ENCODE assay signal across 8 cellular contexts in the genomic region with DNA sequence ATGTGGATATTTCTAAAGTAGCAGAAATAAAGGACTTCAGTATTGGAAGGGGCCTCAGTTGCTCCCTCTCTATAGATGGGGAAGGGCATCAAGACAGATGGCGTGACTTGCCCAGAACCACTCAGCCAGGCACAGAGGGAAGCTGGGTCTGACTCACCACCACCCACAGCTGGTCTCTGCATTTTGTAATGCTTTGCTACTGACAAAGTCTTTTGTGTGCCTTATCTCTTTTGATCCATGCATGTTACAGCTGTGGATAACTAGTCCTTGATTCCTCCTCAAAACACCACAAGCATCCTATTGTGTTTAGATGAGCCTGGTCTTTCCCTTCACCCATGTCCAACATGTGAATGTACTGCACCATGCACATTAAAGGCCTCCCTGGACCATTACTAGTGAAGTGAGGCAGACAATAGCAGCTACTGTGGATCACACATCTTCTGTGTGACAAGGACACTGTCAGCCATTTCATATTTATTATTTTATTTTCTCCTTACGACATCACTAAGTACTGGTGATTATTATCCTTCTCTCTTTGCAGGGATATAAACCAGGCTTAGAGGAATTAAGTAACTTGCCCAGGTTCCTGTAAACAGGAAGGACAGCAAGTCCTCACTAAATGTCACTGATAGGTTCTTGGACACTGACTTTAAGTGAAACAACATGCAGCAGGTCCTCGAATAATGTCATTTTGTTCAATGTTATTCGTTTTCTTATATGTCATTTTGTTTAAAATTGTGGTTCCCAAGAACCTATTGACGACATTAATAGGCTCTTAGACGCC. TPM values are rescaled to one million over a fixed set of nuclear protein-coding genes. Genes with fewer than 3 reads are reported as not detected.
DNase-seq lines count a peak whose midpoint lies in the region; TF ChIP-seq lines count a peak whose summit lies in the region.

No MANE protein-coding gene starts in this region.

- H3K9me3 Mint-ChIP-seq in activated T-helper 2 cell treated with anti-CD3 and anti-CD28 coated beads, Interferon-gamma antibody, Interleukin-2, Interleukin-4, amounts not matched to agents 10 μg/mL and 5 μg/mL and 100 μg/mL, durations not matched to agents 14 hours and 24 hours and 36 hours, result no peaks in the 10 kb centered on the region

- H3K9me3 ChIP-seq in mesodermal cell (ENCODE audit: control insufficient read depth, low read length), result no peaks in the 10 kb centered on the region

- WGBS in mesodermal cell (ENCODE audit: insufficient coverage in 2 of 2), 2 experiments, result 95 to 100% methylated on average over 4 of the region's 6 CpGs

- DNase-seq in GM04504 (ENCODE audit: low read depth) (peak; percentile 44), GM20000 (ENCODE audit: low spot score) (peak; percentile 63), HS-27A (ENCODE audit: low read depth) (peak; percentile 94), activated gamma-delta T cell treated with Interleukin-2 at 50 U/mL for 16 hours (no peak), NCI-H1092 treated with DMSO at 0.1 percent for 48 hours (lab: John Stamatoyannopoulos, UW) (no peak)
- no peak for DNase-seq in activated T-helper 2 cell treated with anti-CD3 and anti-CD28 coated beads, Interferon-gamma antibody, Interleukin-2, Interleukin-4, amounts not matched to agents 10 μg/mL and 5 μg/mL and 100 μg/mL, durations not matched to agents 14 hours and 24 hours and 36 hours (ENCODE audit: low spot score)
- no peak for DNase-seq in effector CD4-positive, alpha-beta T cell

- H3K36me3 Mint-ChIP-seq in activated T-helper 2 cell treated with anti-CD3 and anti-CD28 coated beads, Interferon-gamma antibody, Interleukin-2, Interleukin-4, amounts not matched to agents 10 μg/mL and 5 μg/mL and 100 μg/mL, durations not matched to agents 14 hours and 24 hours and 36 hours (ENCODE audit: low read depth), result no peaks in the 10 kb centered on the region

- H3K27me3 Mint-ChIP-seq in activated T-helper 2 cell treated with anti-CD3 and anti-CD28 coated beads, Interferon-gamma antibody, Interleukin-2, Interleukin-4, amounts not matched to agents 10 μg/mL and 5 μg/mL and 100 μg/mL, durations not matched to agents 14 hours and 24 hours and 36 hours (ENCODE audit: low read depth), result no peaks in the 10 kb centered on the region

- no peak overlapping the region for H3K4me3 ChIP-seq in mesodermal cell (ENCODE audit: extremely low read depth, insufficient read depth, low read length, poor library complexity, severe bottlenecking)

- H3K4me1 Mint-ChIP-seq in activated T-helper 2 cell treated with anti-CD3 and anti-CD28 coated beads, Interferon-gamma antibody, Interleukin-2, Interleukin-4, amounts not matched to agents 10 μg/mL and 5 μg/mL and 100 μg/mL, durations not matched to agents 14 hours and 24 hours and 36 hours (ENCODE audit: low read depth), result peaks cover 36% of the 10 kb centered on the region

- H3K36me3 ChIP-seq in mesodermal cell (ENCODE audit: control insufficient read depth, insufficient read depth, low read length), result no peaks in the 10 kb centered on the region

- TF ChIP-seq CTCF in GM20000 (IDR thresholded peaks at IDR 0.05; ENCODE audit: extremely low read depth, missing control alignments), result no peak

- H3K4me1 ChIP-seq in mesodermal cell (ENCODE audit: control insufficient read depth, insufficient read depth, low read length, poor library complexity, severe bottlenecking), result peaks cover 17% of the 10 kb centered on the region

- peak overlapping the region; percentile 84 for H3K27ac Mint-ChIP-seq in activated T-helper 2 cell treated with anti-CD3 and anti-CD28 coated beads, Interferon-gamma antibody, Interleukin-2, Interleukin-4, amounts not matched to agents 10 μg/mL and 5 μg/mL and 100 μg/mL, durations not matched to agents 14 hours and 24 hours and 36 hours

- no peak overlapping the region for H3K4me3 Mint-ChIP-seq in activated T-helper 2 cell treated with anti-CD3 and anti-CD28 coated beads, Interferon-gamma antibody, Interleukin-2, Interleukin-4, amounts not matched to agents 10 μg/mL and 5 μg/mL and 100 μg/mL, durations not matched to agents 14 hours and 24 hours and 36 hours (ENCODE audit: low read depth)

- H3K27ac ChIP-seq in mesodermal cell (ENCODE audit: low read depth, low read length, severe bottlenecking), result peak overlapping the region; percentile 54

- intact Hi-C loops in activated T-helper 2 cell treated with anti-CD3 and anti-CD28 coated beads, Interferon-gamma antibody, Interleukin-2, Interleukin-4, amounts not matched to agents 10 μg/mL and 5 μg/mL and 100 μg/mL, durations not matched to agents 14 hours and 24 hours and 36 hours (cut with micrococcal nuclease), result loop anchor here (1.0 to 10.0 kb wide), 4 partner anchors 35 to 257 kb away; no protein-coding TSS in a partner anchor

RNA-seq across cellular contexts. Expression of a gene that starts 29.6 kb away (rescaled TPM):
- total RNA-seq in activated T-helper 2 cell treated with anti-CD3 and anti-CD28 coated beads, Interferon-gamma antibody, Interleukin-2, Interleukin-4, amounts not matched to agents 10 μg/mL and 5 μg/mL and 100 μg/mL, durations not matched to agents 14 hours and 24 hours and 36 hours, result not detected in 2 replicates
- polyA plus RNA-seq in mesodermal cell (2013, experiment 1 of 2), result not detected
- polyA plus RNA-seq in mesodermal cell (2013, experiment 2 of 2), result not detected

RNA-seq across cellular contexts. Expression of a gene that starts 44.8 kb away (rescaled TPM):
- total RNA-seq in activated T-helper 2 cell treated with anti-CD3 and anti-CD28 coated beads, Interferon-gamma antibody, Interleukin-2, Interleukin-4, amounts not matched to agents 10 μg/mL and 5 μg/mL and 100 μg/mL, durations not matched to agents 14 hours and 24 hours and 36 hours, result not detected in 2 replicates
- not detected for polyA plus RNA-seq in mesodermal cell (2013, experiment 1 of 2)
- not detected for polyA plus RNA-seq in mesodermal cell (2013, experiment 2 of 2)

Comparison
In these comparisons a context has a peak if more than half of its experiments do, and no peak if none do; other contexts are left out.
1. DNase-seq: peak in GM04504 (single experiment), GM20000 (single experiment) and HS-27A (single experiment); none in activated T-helper 2 cell treated with anti-CD3 and anti-CD28 coated beads, Interferon-gamma antibody, Interleukin-2, Interleukin-4, amounts not matched to agents 10 μg/mL and 5 μg/mL and 100 μg/mL, durations not matched to agents 14 hours and 24 hours and 36 hours (single experiment), activated gamma-delta T cell treated with Interleukin-2 at 50 U/mL for 16 hours (single experiment), NCI-H1092 treated with DMSO at 0.1 percent for 48 hours (single experiment) and effector CD4-positive, alpha-beta T cell (single experiment).